Comparison of ENCODE assay signal across 13 cellular contexts in genomic region chr1:13562981-13563380, GRCh38. TPM values are rescaled to one million over a fixed set of nuclear protein-coding genes. Genes with fewer than 3 reads are reported as not detected.
"Had no signal": no experiment of that assay in that cellular context is flagged by ENCODE, and none has a peak within 500 bp of the region (broad histone marks: within the 10 kb centered on the region; RNA-seq: fewer than 3 reads in every experiment).

No MANE protein-coding gene starts in this region.

RNA-seq across cellular contexts. Expression of gene PDPN, which starts 20.7 kb away (rescaled TPM):
- total RNA-seq: activated B cell treated with CpG ODN at 0.5 μM for 24 hours; activated CD4-positive, alpha-beta memory T cell treated with anti-CD3 and anti-CD28 coated beads for 36 hours; activated CD4-positive, alpha-beta memory T cell treated with anti-CD3 and anti-CD28 coated beads, Interleukin-2, amount 10 ng/mL, durations not matched to agents 7 days and 5 days; activated CD4-positive, alpha-beta T cell treated with anti-CD3 and anti-CD28 coated beads for 36 hours; activated CD4-positive, alpha-beta T cell treated with anti-CD3 and anti-CD28 coated beads, Interleukin-2, amount 10 ng/mL, durations not matched to agents 24 days and 14 days; activated CD4-positive, alpha-beta T cell treated with anti-CD3 and anti-CD28 coated beads, Interleukin-2, amount 10 ng/mL, durations not matched to agents 7 days and 5 days; activated CD8-positive, alpha-beta memory T cell treated with anti-CD3 and anti-CD28 coated beads for 36 hours; activated CD8-positive, alpha-beta memory T cell treated with anti-CD3 and anti-CD28 coated beads, Interleukin-2, amount 10 ng/mL, durations not matched to agents 7 days and 5 days; activated CD8-positive, alpha-beta T cell treated with anti-CD3 and anti-CD28 coated beads for 36 hours; activated CD8-positive, alpha-beta T cell treated with anti-CD3 and anti-CD28 coated beads, Interleukin-2, amount 10 ng/mL, durations not matched to agents 7 days and 5 days; T-helper 1 cell treated with Interleukin-12 subunit alpha and Interleukin-12 subunit beta and Interleukin-4 antibody, amounts not matched to agents 30 ng/mL and 1 ng/mL, for 36 hours; T-helper 17 cell; T-helper 2 cell treated with Interferon-gamma antibody and Interleukin-4, amounts not matched to agents 100 ng/mL and 5 ng/mL, for 36 hours had no signal

RNA-seq across cellular contexts. Expression of gene LRRC38, which starts 49.2 kb away (rescaled TPM):
- total RNA-seq: activated B cell treated with CpG ODN at 0.5 μM for 24 hours; activated CD4-positive, alpha-beta memory T cell treated with anti-CD3 and anti-CD28 coated beads for 36 hours; activated CD4-positive, alpha-beta memory T cell treated with anti-CD3 and anti-CD28 coated beads, Interleukin-2, amount 10 ng/mL, durations not matched to agents 7 days and 5 days; activated CD4-positive, alpha-beta T cell treated with anti-CD3 and anti-CD28 coated beads for 36 hours; activated CD4-positive, alpha-beta T cell treated with anti-CD3 and anti-CD28 coated beads, Interleukin-2, amount 10 ng/mL, durations not matched to agents 24 days and 14 days; activated CD4-positive, alpha-beta T cell treated with anti-CD3 and anti-CD28 coated beads, Interleukin-2, amount 10 ng/mL, durations not matched to agents 7 days and 5 days; activated CD8-positive, alpha-beta memory T cell treated with anti-CD3 and anti-CD28 coated beads for 36 hours; activated CD8-positive, alpha-beta memory T cell treated with anti-CD3 and anti-CD28 coated beads, Interleukin-2, amount 10 ng/mL, durations not matched to agents 7 days and 5 days; activated CD8-positive, alpha-beta T cell treated with anti-CD3 and anti-CD28 coated beads for 36 hours; activated CD8-positive, alpha-beta T cell treated with anti-CD3 and anti-CD28 coated beads, Interleukin-2, amount 10 ng/mL, durations not matched to agents 7 days and 5 days; T-helper 1 cell treated with Interleukin-12 subunit alpha and Interleukin-12 subunit beta and Interleukin-4 antibody, amounts not matched to agents 30 ng/mL and 1 ng/mL, for 36 hours; T-helper 17 cell; T-helper 2 cell treated with Interferon-gamma antibody and Interleukin-4, amounts not matched to agents 100 ng/mL and 5 ng/mL, for 36 hours had no signal
